ENCODE assay signal across 2 cellular contexts in genomic region chr3:48789665-48790064, GRCh38.
TF ChIP-seq lines count a peak whose summit lies in the region.

No MANE protein-coding gene starts in this region.

TF ChIP-seq in HepG2, 621 proteins besides CTCF, POLR2A, EP300 and RAD21 (continued from another document):
- no peak for TF ChIP-seq ZBTB46 (CRISPR knock-in tag; IDR thresholded peaks at IDR 0.05; ENCODE audit: borderline replicate concordance)
- no peak for TF ChIP-seq RNF2 (conservative IDR thresholded peaks at IDR 0.05; ENCODE audit: low read depth)
- TF ChIP-seq ZNF709 (CRISPR knock-in tag; IDR thresholded peaks at IDR 0.05), result no peak
- no peak for TF ChIP-seq CERS6 (CRISPR knock-in tag; IDR thresholded peaks at IDR 0.05)
- TF ChIP-seq SMARCE1 (IDR thresholded peaks at IDR 0.05; ENCODE audit: borderline replicate concordance), result no peak
- TF ChIP-seq ZBTB34 (CRISPR knock-in tag; IDR thresholded peaks at IDR 0.05), result no peak
- TF ChIP-seq ATF2 (CRISPR knock-in tag; IDR thresholded peaks at IDR 0.05), result no peak
- no peak for TF ChIP-seq ZSCAN20 (CRISPR knock-in tag; IDR thresholded peaks at IDR 0.05; ENCODE audit: borderline replicate concordance)
- TF ChIP-seq MAFF (IDR thresholded peaks at IDR 0.05; ENCODE audit: low read depth, low read length), result peak; percentile 41

TF ChIP-seq in HEK293, 187 proteins besides CTCF, POLR2A, EP300 and RAD21 (continued from another document):
- TF ChIP-seq ZNF488 (tag by site-specific recombination; IDR thresholded peaks at IDR 0.05), result no peak
- TF ChIP-seq ZBTB10 (tag by site-specific recombination; IDR thresholded peaks at IDR 0.05), result no peak
- no peak for TF ChIP-seq ZNF433 (tag by site-specific recombination; IDR thresholded peaks at IDR 0.05; ENCODE audit: low read depth)
- no peak for TF ChIP-seq KLF1 (tag by site-specific recombination; IDR thresholded peaks at IDR 0.05)
- no peak for TF ChIP-seq ZNF521 (tag by site-specific recombination; IDR thresholded peaks at IDR 0.05)
- TF ChIP-seq PRDM1 (tag by site-specific recombination; IDR thresholded peaks at IDR 0.05), result peak; percentile 73
- TF ChIP-seq ZNF48 (tag by site-specific recombination; IDR thresholded peaks at IDR 0.05), result no peak
